Comparison of ENCODE assay signal across 2 cellular contexts in genomic region chr1:9258629-9259028, GRCh38.
TF ChIP-seq lines count a peak whose summit lies in the region.

No MANE protein-coding gene starts in this region.

TF ChIP-seq in HepG2, 621 proteins besides CTCF, POLR2A, EP300 and RAD21:
- no peak for TF ChIP-seq MED8 (CRISPR knock-in tag; IDR thresholded peaks at IDR 0.05; ENCODE audit: insufficient replicate concordance)
- no peak for TF ChIP-seq ZNF557 (CRISPR knock-in tag; IDR thresholded peaks at IDR 0.05)
- no peak for TF ChIP-seq ZNF652 (CRISPR knock-in tag; IDR thresholded peaks at IDR 0.05; ENCODE audit: borderline replicate concordance, low read depth)
- TF ChIP-seq FOXP1 (IDR thresholded peaks at IDR 0.05): peak; percentile 60; the same call in 1 of the 2 replicates
- TF ChIP-seq FOXP1 (CRISPR knock-in tag; IDR thresholded peaks at IDR 0.05): no peak
- TF ChIP-seq ATF7 (IDR thresholded peaks at IDR 0.05): no peak
- TF ChIP-seq ATF7 (CRISPR knock-in tag; IDR thresholded peaks at IDR 0.05): no peak
- no peak for TF ChIP-seq ZNF225 (CRISPR knock-in tag; IDR thresholded peaks at IDR 0.05)
- TF ChIP-seq KLF12 (CRISPR knock-in tag; IDR thresholded peaks at IDR 0.05; ENCODE audit: borderline replicate concordance): no peak

TF ChIP-seq in WTC11, 78 proteins besides CTCF, POLR2A, EP300 and RAD21:
- TF ChIP-seq, protein P1, sequence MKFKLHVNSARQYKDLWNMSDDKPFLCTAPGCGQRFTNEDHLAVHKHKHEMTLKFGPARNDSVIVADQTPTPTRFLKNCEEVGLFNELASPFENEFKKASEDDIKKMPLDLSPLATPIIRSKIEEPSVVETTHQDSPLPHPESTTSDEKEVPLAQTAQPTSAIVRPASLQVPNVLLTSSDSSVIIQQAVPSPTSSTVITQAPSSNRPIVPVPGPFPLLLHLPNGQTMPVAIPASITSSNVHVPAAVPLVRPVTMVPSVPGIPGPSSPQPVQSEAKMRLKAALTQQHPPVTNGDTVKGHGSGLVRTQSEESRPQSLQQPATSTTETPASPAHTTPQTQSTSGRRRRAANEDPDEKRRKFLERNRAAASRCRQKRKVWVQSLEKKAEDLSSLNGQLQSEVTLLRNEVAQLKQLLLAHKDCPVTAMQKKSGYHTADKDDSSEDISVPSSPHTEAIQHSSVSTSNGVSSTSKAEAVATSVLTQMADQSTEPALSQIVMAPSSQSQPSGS (CRISPR knock-in tag; IDR thresholded peaks at IDR 0.05; ENCODE audit: borderline replicate concordance, low read depth): no peak
- TF ChIP-seq, protein P2, sequence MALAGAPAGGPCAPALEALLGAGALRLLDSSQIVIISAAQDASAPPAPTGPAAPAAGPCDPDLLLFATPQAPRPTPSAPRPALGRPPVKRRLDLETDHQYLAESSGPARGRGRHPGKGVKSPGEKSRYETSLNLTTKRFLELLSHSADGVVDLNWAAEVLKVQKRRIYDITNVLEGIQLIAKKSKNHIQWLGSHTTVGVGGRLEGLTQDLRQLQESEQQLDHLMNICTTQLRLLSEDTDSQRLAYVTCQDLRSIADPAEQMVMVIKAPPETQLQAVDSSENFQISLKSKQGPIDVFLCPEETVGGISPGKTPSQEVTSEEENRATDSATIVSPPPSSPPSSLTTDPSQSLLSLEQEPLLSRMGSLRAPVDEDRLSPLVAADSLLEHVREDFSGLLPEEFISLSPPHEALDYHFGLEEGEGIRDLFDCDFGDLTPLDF (CRISPR knock-in tag; IDR thresholded peaks at IDR 0.05): no peak
- TF ChIP-seq CREM (CRISPR knock-in tag; IDR thresholded peaks at IDR 0.05): no peak
